Comparison of ENCODE assay signal across 12 cellular contexts in genomic region chr10:91880310-91880709, GRCh38. TPM values are rescaled to one million over a fixed set of nuclear protein-coding genes. Genes with fewer than 3 reads are reported as not detected.
DNase-seq lines count a peak whose midpoint lies in the region; FAIRE-seq and TF ChIP-seq lines count a peak whose summit lies in the region.
"Had no signal": no experiment of that assay in that cellular context is flagged by ENCODE, and none has a peak within 500 bp of the region (broad histone marks: within the 10 kb centered on the region; RNA-seq: fewer than 3 reads in every experiment).

No MANE protein-coding gene starts in this region.

- TF ChIP-seq POLR2A in sigmoid colon (IDR thresholded peaks at IDR 0.05): no peak

- 26 to 49% methylated on average over 3 of the region's 3 CpGs for WGBS in sigmoid colon, 2 donors

- TF ChIP-seq EP300 in sigmoid colon (IDR thresholded peaks at IDR 0.05): no peak

- H3K4me2 ChIP-seq in keratinocyte (ENCODE audit: control insufficient read depth, extremely low read depth, insufficient read depth, low read depth, low read length): peak overlapping the region; percentile 52

- peak; percentile 21 to 29 (median 23) for TF ChIP-seq CTCF in keratinocyte (optimal IDR thresholded peaks at IDR 0.05 in 1 of 3, IDR thresholded peaks at IDR 0.05 in 1 of 3, conservative IDR thresholded peaks at IDR 0.05 in 1 of 3; ENCODE audit: extremely low read depth in 1 of 3, insufficient read depth in 2 of 3, low read length in 3 of 3)
- no peak for TF ChIP-seq CTCF in sigmoid colon (IDR thresholded peaks at IDR 0.05)
- no peak for TF ChIP-seq CTCF in kidney (IDR thresholded peaks at IDR 0.05; ENCODE audit: borderline replicate concordance, extremely low read depth, insufficient read depth)

- peak; percentile 20 for DNase-seq in AG08395 (ENCODE audit: low spot score)
- DNase-seq in HPDE6-E6E7 (ENCODE audit: extremely low spot score): peak; percentile 69
- peak; percentile 78 to 98 for DNase-seq in T47D (ENCODE audit: low read depth in 1 of 2, low spot score in 1 of 2)
- DNase-seq in keratinocyte (ENCODE audit: low read depth, low spot score): peak; percentile 46
- no peak for DNase-seq in SKM-1 treated with dmso at 0.1 percent for 144 hours (lab: John Stamatoyannopoulos, UW; ENCODE audit: unreplicated experiment)
- DNase-seq in sigmoid colon: no peak
- no peak for DNase-seq in activated naive CD4-positive, alpha-beta T cell treated with anti-CD3 and anti-CD28 coated beads, Interleukin-2, amount 50 U/mL, for 16 hours
- no peak for DNase-seq in kidney
- DNase-seq: activated CD8-positive, alpha-beta memory T cell treated with anti-CD3 and anti-CD28 coated beads, Interleukin-2, amount 50 U/mL, for 4 hours; body of pancreas; stimulated activated naive CD4-positive, alpha-beta T cell treated with Interleukin-2 at 50 U/mL for 16 hours; T-helper 1 cell had no signal

- FAIRE-seq in keratinocyte (lab: Jason Lieb, UNC): peak; percentile 96
- FAIRE-seq in kidney (lab: Jason Lieb, UNC): no peak

- H3K4me1 ChIP-seq in keratinocyte (ENCODE audit: control insufficient read depth, extremely low read depth, insufficient read depth, low read length) (peaks cover 31% of the 10 kb centered on the region), sigmoid colon (peaks cover 0 to 20% (median 13%) of the 10 kb centered on the region in 4 donors), kidney (ENCODE audit: control insufficient read depth in 1 of 2, insufficient read depth in 1 of 2, low read depth in 1 of 2, low read length in 2 of 2) (no peaks in the 10 kb centered on the region)
- H3K4me1 ChIP-seq: body of pancreas had no signal

- no peaks in the 10 kb centered on the region for H3K9me1 ChIP-seq in keratinocyte (ENCODE audit: control insufficient read depth, extremely low read depth, insufficient read depth, low read length)

- H3K9me3 ChIP-seq in keratinocyte (ENCODE audit: control insufficient read depth, low read depth, low read length): no peaks in the 10 kb centered on the region
- no peaks in the 10 kb centered on the region for H3K9me3 ChIP-seq in sigmoid colon
- H3K9me3 ChIP-seq in kidney (ENCODE audit: control insufficient read depth in 1 of 2, low read length in 2 of 2): no peaks in the 10 kb centered on the region
- H3K9me3 ChIP-seq: body of pancreas had no signal

- H3K27ac ChIP-seq in keratinocyte (ENCODE audit: control insufficient read depth, insufficient read depth, low read length) (no peak overlapping the region), sigmoid colon (no peak overlapping the region), kidney (ENCODE audit: low read depth in 2 of 2, low read length in 2 of 2) (no peak overlapping the region)
- H3K27ac ChIP-seq: body of pancreas had no signal

- H3K79me2 ChIP-seq in keratinocyte (ENCODE audit: control insufficient read depth, insufficient read depth, low read length): no peaks in the 10 kb centered on the region

- H3K27me3 ChIP-seq in keratinocyte (ENCODE audit: control insufficient read depth, extremely low read depth, insufficient read depth, low read length): no peaks in the 10 kb centered on the region
- no peaks in the 10 kb centered on the region for H3K27me3 ChIP-seq in sigmoid colon
- H3K27me3 ChIP-seq: body of pancreas had no signal

- H4K20me1 ChIP-seq in keratinocyte (ENCODE audit: control insufficient read depth, extremely low read depth, insufficient read depth, low read length): no peaks in the 10 kb centered on the region

- H3K4me3 ChIP-seq in keratinocyte (ENCODE audit: control insufficient read depth in 2 of 3, extremely low read depth in 1 of 3, insufficient read depth in 2 of 3, low read depth in 1 of 3, low read length in 3 of 3): no peak overlapping the region
- no peak overlapping the region for H3K4me3 ChIP-seq in sigmoid colon
- H3K4me3 ChIP-seq in kidney (ENCODE audit: low read length in 2 of 2): no peak overlapping the region
- H3K4me3 ChIP-seq: body of pancreas had no signal

- H2AFZ ChIP-seq in keratinocyte (ENCODE audit: control insufficient read depth, low read length): peak overlapping the region; percentile 64

- dilution Hi-C loops in keratinocyte (cut with MboI; ENCODE audit: extremely low pct_ligation_motif_present, low sequenced_read_pairs): no loop called here

- in situ Hi-C loops in T47D (cut with HindIII; ENCODE audit: low pct_unique_long_range_greater_than_20kb, low sequenced_read_pairs): no loop called here

- no peak overlapping the region for H3K9ac ChIP-seq in keratinocyte (ENCODE audit: control insufficient read depth, extremely low read depth, insufficient read depth, low read length)
- H3K9ac ChIP-seq in kidney (ENCODE audit: low read length in 2 of 2): no peak overlapping the region

- intact Hi-C loops in sigmoid colon (cut with DNase I): no loop called here
- intact Hi-C loops in kidney (cut with DNase I): no loop called here

- no peaks in the 10 kb centered on the region for H3K36me3 ChIP-seq in keratinocyte (ENCODE audit: control insufficient read depth in 2 of 2, extremely low read depth in 1 of 2, insufficient read depth in 2 of 2, low read length in 2 of 2)
- no peaks in the 10 kb centered on the region for H3K36me3 ChIP-seq in sigmoid colon
- H3K36me3 ChIP-seq in kidney (ENCODE audit: control insufficient read depth in 1 of 2, insufficient read depth in 2 of 2, low read length in 2 of 2): no peaks in the 10 kb centered on the region

RNA-seq across cellular contexts. Expression of gene FGFBP3, which starts 29.0 kb away (rescaled TPM):
- polyA plus RNA-seq in keratinocyte (0.03 to 0.22 TPM (median 0.06 TPM) in 3 replicates), sigmoid colon (1 to 10 TPM in 1 of 3 donors, under 1 TPM in 2; 0.60 to 1.2 (median 0.69) TPM), kidney (ENCODE audit: insufficient read depth, low read depth, low replicate concordance) (1.3 TPM)
- 0.10 TPM for polyA plus RNA-seq in keratinocyte (2011; ENCODE audit: low read depth)
- 0.02 and 0.04 TPM in 2 replicates for polyA plus RNA-seq in keratinocyte (2011; cell fraction: cytosol; rRNA removed)
- polyA plus RNA-seq in keratinocyte (2011; cell fraction: nucleus; rRNA removed): 0.11 and 0.13 TPM in 2 replicates
- polyA plus RNA-seq in keratinocyte (2012; ENCODE audit: low replicate concordance): 0.21 and 0.26 TPM in 2 replicates
- polyA minus RNA-seq in keratinocyte: 0.10 to 0.13 TPM in 2 of 3 replicates, not detected in the other
- polyA minus RNA-seq in keratinocyte (2011; cell fraction: cytosol; rRNA and poly(A)+ RNA removed): not detected
- not detected in 2 replicates for polyA minus RNA-seq in keratinocyte (2011; cell fraction: nucleus; rRNA and poly(A)+ RNA removed)
- total RNA-seq in sigmoid colon (under 1 TPM in 3 of 4 donors, not detected in 1; 0.16 to 0.71 (median 0.27) TPM), kidney (2.7 TPM)

RNA-seq across cellular contexts. Expression of gene BTAF1, which starts 43.3 kb away (rescaled TPM):
- polyA plus RNA-seq in keratinocyte (15.0 to 43.6 TPM (median 42.9 TPM) in 3 replicates), sigmoid colon (10 to 100 TPM in 1 of 3 donors, 1 to 10 TPM in 2; 1.8 to 10.7 (median 2.5) TPM), kidney (ENCODE audit: insufficient read depth, low read depth, low replicate concordance) (4.3 TPM)
- 18.2 TPM for polyA plus RNA-seq in keratinocyte (2011; ENCODE audit: low read depth)
- polyA plus RNA-seq in keratinocyte (2011; cell fraction: cytosol; rRNA removed): 3.5 and 8.7 TPM in 2 replicates
- polyA plus RNA-seq in keratinocyte (2011; cell fraction: nucleus; rRNA removed): 101 and 123 TPM in 2 replicates
- 12.5 and 22.4 TPM in 2 replicates for polyA plus RNA-seq in keratinocyte (2012; ENCODE audit: low replicate concordance)
- polyA minus RNA-seq in keratinocyte: 7.2 to 74.0 TPM (median 50.0 TPM) in 3 replicates
- 10.6 TPM for polyA minus RNA-seq in keratinocyte (2011; cell fraction: cytosol; rRNA and poly(A)+ RNA removed)
- 53.4 and 98.3 TPM in 2 replicates for polyA minus RNA-seq in keratinocyte (2011; cell fraction: nucleus; rRNA and poly(A)+ RNA removed)
- total RNA-seq in sigmoid colon (10 to 100 TPM; 34.6 to 45.5 (median 35.3) TPM), kidney (35.1 TPM)

Comparison
In these comparisons a context has a peak if more than half of its experiments do, and no peak if none do; other contexts are left out.
1. DNase-seq: peak in AG08395 (single experiment), HPDE6-E6E7 (single experiment), T47D (2 of 2) and keratinocyte (single experiment); none in SKM-1 treated with dmso at 0.1 percent for 144 hours (single experiment), sigmoid colon (single experiment), activated naive CD4-positive, alpha-beta T cell treated with anti-CD3 and anti-CD28 coated beads, Interleukin-2, amount 50 U/mL, for 16 hours (single experiment) and kidney (single experiment).
2. CTCF ChIP-seq: peak in keratinocyte (3 of 3); none in sigmoid colon (0 of 4) and kidney (single experiment).